ENCODE assay signal across 10 cellular contexts in genomic region chr1:38000233-38000528, GRCh38. TPM values are rescaled to one million over a fixed set of nuclear protein-coding genes. Genes with fewer than 3 reads are reported as not detected.
A peak's percentile ranks its signal among the peaks of the same experiment; 100 is the strongest.
DNase-seq lines count a peak whose midpoint lies in the region; ATAC-seq, FAIRE-seq and TF ChIP-seq lines count a peak whose summit lies in the region.
"Had no signal": no experiment of that assay in that cellular context is flagged by ENCODE, and none has a peak within 500 bp of the region (broad histone marks: within the 10 kb centered on the region; RNA-seq: fewer than 3 reads in every experiment).

No MANE protein-coding gene starts in this region.

- TF ChIP-seq POLR2A in H1 (IDR thresholded peaks at IDR 0.05; ENCODE audit: control extremely low read depth in 1 of 2, low read depth in 2 of 2, low read length in 2 of 2) (no peak), H54 (IDR thresholded peaks at IDR 0.05; ENCODE audit: low read depth, low read length) (no peak)

- peak overlapping the region; percentile 97; the same call in 1 of the 2 replicates for H2BK15ac ChIP-seq in H1 (ENCODE audit: low read length)

- WGBS in H1 (ENCODE audit: extremely low coverage in 1 of 2, insufficient coverage in 1 of 2, insufficient read length in 1 of 2, insufficient replicate concordance in 2 of 2, low coverage in 1 of 2, low lambda C conversion rate in 2 of 2, missing lambda C conversion rate in 1 of 2), 2 experiments: 67% methylated on average over 2 of the region's 2 CpGs; no CpG with 5 or more reads in 1 of the 2 experiments

- H3K79me1 ChIP-seq in H1 (ENCODE audit: low read depth, low read length): peaks cover 4% of the 10 kb centered on the region; the same call in 1 of the 2 replicates

- peaks cover 0 to 21% of the 10 kb centered on the region in 2 experiments; a peak in 3 of 4 replicates for H3K79me2 ChIP-seq in H1 (ENCODE audit: control insufficient read depth in 1 of 2, insufficient read depth in 2 of 2, low read length in 2 of 2)

- peaks cover 77% of the 10 kb centered on the region for H3K4me1 Mint-ChIP-seq in nephron progenitor cell
- peaks cover 18% of the 10 kb centered on the region for H3K4me1 Mint-ChIP-seq in stimulated activated memory B cell treated with anti-CD40 and anti-IgM and Interleukin-4, amounts not matched to agents 10 μg/mL and 1 μg/mL and 100 μg/mL, for 72 hours

- no peak overlapping the region for H2AFZ ChIP-seq in H1 (ENCODE audit: low read length)

- POLR2A ChIA-PET in H1 (lab: Charles Lee; ENCODE audit: partially characterized antibody): interaction anchor here (1.0 to 5.6 kb wide), 6 partner anchors 8 to 143 kb away, joined by 3 to 31 read pairs (median 8); partner anchors contain the start of genes SF3A3 and UTP11

- no peaks in the 10 kb centered on the region for H3K9me3 Mint-ChIP-seq in nephron progenitor cell
- H3K9me3 Mint-ChIP-seq in stimulated activated memory B cell treated with anti-CD40 and anti-IgM and Interleukin-4, amounts not matched to agents 10 μg/mL and 1 μg/mL and 100 μg/mL, for 72 hours: no peaks in the 10 kb centered on the region

- H3K56ac ChIP-seq in H1 (replicated peaks; ENCODE audit: insufficient read length, low read depth, low read length): peak overlapping the region; percentile 8

- TF ChIP-seq RAD21 in H1 (IDR thresholded peaks at IDR 0.05 in 1 of 2, conservative IDR thresholded peaks at IDR 0.05 in 1 of 2; ENCODE audit: low read depth in 2 of 2, low read length in 2 of 2): no peak

- peak overlapping the region; percentile 83 for H2BK20ac ChIP-seq in H1 (ENCODE audit: low read length)

- DNase-seq in right atrium auricular region (ENCODE audit: low spot score): no peak
- no peak for DNase-seq in Right ventricle myocardium superior
- no peak for DNase-seq in H1 (ENCODE audit: low read depth in 1 of 2, low spot score in 2 of 2)
- no peak for DNase-seq in nephron progenitor cell
- DNase-seq in DMS53 (lab: John Stamatoyannopoulos, UW): no peak
- no peak for DNase-seq in H54 (ENCODE audit: insufficient read length, low spot score)
- DNase-seq: stimulated activated CD4-positive, alpha-beta T cell treated with anti-CD3 and anti-CD28 coated beads, Interleukin-12 subunit alpha, Interleukin-12 subunit beta, amount 100 ng/mL, for 4 hours had no signal

- ATAC-seq in Right ventricle myocardium superior (ENCODE audit: poor library complexity) (no peak), HG03196 (IDR thresholded peaks at IDR 0.05; ENCODE audit: unreplicated experiment) (no peak)
- ATAC-seq in stimulated activated memory B cell treated with anti-CD40 and anti-IgM and Interleukin-4, amounts not matched to agents 10 μg/mL and 1 μg/mL and 100 μg/mL, for 72 hours: no peak

- H3K27ac ChIP-seq in right atrium auricular region: peak overlapping the region; percentile 81 to 88
- H3K27ac ChIP-seq in H1 (ENCODE audit: low read depth, low read length): peak overlapping the region; percentile 37

- no peak overlapping the region for H3K23ac ChIP-seq in H1 (ENCODE audit: insufficient read length)

- peaks cover 20% of the 10 kb centered on the region for H3K36me3 Mint-ChIP-seq in nephron progenitor cell (ENCODE audit: low read depth)
- no peaks in the 10 kb centered on the region for H3K36me3 Mint-ChIP-seq in stimulated activated memory B cell treated with anti-CD40 and anti-IgM and Interleukin-4, amounts not matched to agents 10 μg/mL and 1 μg/mL and 100 μg/mL, for 72 hours

- CTCF ChIA-PET in H1 (lab: Charles Lee; ENCODE audit: partially characterized antibody): interaction anchor here (1.4 to 14.7 kb wide), 3 partner anchors 10 to 28 kb away, joined by 3 to 211 read pairs (median 24); partner anchors contain the start of genes SF3A3 and UTP11

- peak overlapping the region; percentile 92 for H4K91ac ChIP-seq in H1 (replicated peaks; ENCODE audit: insufficient read length, low read length)

- H3K9ac ChIP-seq in H1 (replicated peaks in 1 of 4; ENCODE audit: extremely low read depth in 1 of 4, low read depth in 3 of 4, low read length in 3 of 4): peak overlapping the region in 2 of 4 experiments; percentile 24 to 25; a peak in 2 of 7 replicates

- H3K4me3 ChIP-seq in right atrium auricular region (peak overlapping the region in 1 of 2 donors; percentile 5), H1 (ENCODE audit: extremely low read depth in 1 of 4, insufficient read depth in 2 of 4, low read depth in 3 of 4, low read length in 4 of 4) (0 out of 8 replicates have a peak overlapping the region, but pooled peaks of 1 of the 4 experiments have one; percentile 3)

- peaks cover 7% of the 10 kb centered on the region for H3K27me3 Mint-ChIP-seq in nephron progenitor cell (ENCODE audit: low read depth, poor library complexity)
- H3K27me3 Mint-ChIP-seq in stimulated activated memory B cell treated with anti-CD40 and anti-IgM and Interleukin-4, amounts not matched to agents 10 μg/mL and 1 μg/mL and 100 μg/mL, for 72 hours: peaks cover 19% of the 10 kb centered on the region

- TF ChIP-seq EP300 in H1 (IDR thresholded peaks at IDR 0.05; ENCODE audit: borderline replicate concordance in 1 of 2, low read depth in 2 of 2, low read length in 2 of 2): no peak

- no peaks in the 10 kb centered on the region for H3K27me3 ChIP-seq in right atrium auricular region
- peaks cover 0 to 3% (median 1%) of the 10 kb centered on the region in 4 experiments; a peak in 2 of 7 replicates for H3K27me3 ChIP-seq in H1 (replicated peaks in 1 of 4; ENCODE audit: control insufficient read depth in 3 of 4, extremely low read depth in 1 of 4, insufficient read depth in 3 of 4, low read length in 3 of 4)

- H2BK12ac ChIP-seq in H1 (ENCODE audit: low read depth, low read length): peak overlapping the region; percentile 86

- peaks cover 0 to 89% of the 10 kb centered on the region in 2 donors for H3K4me1 ChIP-seq in right atrium auricular region
- peaks cover 11 to 47% (median 40%) of the 10 kb centered on the region in 4 experiments for H3K4me1 ChIP-seq in H1 (replicated peaks in 1 of 4; ENCODE audit: control insufficient read depth in 3 of 4, insufficient read depth in 4 of 4, low read length in 3 of 4)

- intact Hi-C loops in Right ventricle myocardium superior (cut with DNase I): no loop called here

- no peaks in the 10 kb centered on the region for H4K20me1 ChIP-seq in H1 (replicated peaks in 1 of 2; ENCODE audit: control insufficient read depth in 1 of 2, insufficient read depth in 2 of 2, low read length in 2 of 2)

- no peak overlapping the region for H2BK120ac ChIP-seq in H1 (replicated peaks; ENCODE audit: low read depth, low read length)

- peak overlapping the region; percentile 36 to 40 for H3K4me2 ChIP-seq in H1 (ENCODE audit: insufficient read depth in 1 of 2, low read depth in 2 of 2, low read length in 2 of 2)

- H3K4me3 Mint-ChIP-seq in nephron progenitor cell: peak overlapping the region; percentile 70
- H3K4me3 Mint-ChIP-seq in stimulated activated memory B cell treated with anti-CD40 and anti-IgM and Interleukin-4, amounts not matched to agents 10 μg/mL and 1 μg/mL and 100 μg/mL, for 72 hours: no peak overlapping the region

- H3K23me2 ChIP-seq in H1 (ENCODE audit: low read depth, low read length): peaks cover 9% of the 10 kb centered on the region

- H2AK5ac ChIP-seq in H1 (ENCODE audit: low read depth, low read length): peak overlapping the region; percentile 88; the same call in 1 of the 2 replicates

- peak overlapping the region; percentile 51; the same call in 1 of the 2 replicates for H4K8ac ChIP-seq in H1 (ENCODE audit: extremely low read depth, insufficient read depth, low read length)

- H3K14ac ChIP-seq in H1 (ENCODE audit: insufficient read length): no peak overlapping the region

- FAIRE-seq in H1 (lab: Jason Lieb, UNC) (no peak), H54 (lab: Jason Lieb, UNC) (no peak)

- H3K36me3 ChIP-seq in right atrium auricular region: peaks cover 7% of the 10 kb centered on the region
- H3K36me3 ChIP-seq in H1 (ENCODE audit: control insufficient read depth in 2 of 4, insufficient read depth in 4 of 4, low read length in 3 of 4): peaks cover 0 to 17% (median 5%) of the 10 kb centered on the region in 4 experiments; a peak in 5 of 8 replicates

- peak overlapping the region; percentile 100 for H3K27ac Mint-ChIP-seq in nephron progenitor cell
- H3K27ac Mint-ChIP-seq in stimulated activated memory B cell treated with anti-CD40 and anti-IgM and Interleukin-4, amounts not matched to agents 10 μg/mL and 1 μg/mL and 100 μg/mL, for 72 hours: no peak overlapping the region

- peak overlapping the region; percentile 72; the same call in 1 of the 2 replicates for H3K18ac ChIP-seq in H1 (ENCODE audit: extremely low read depth, low read length)

- H4K5ac ChIP-seq in H1 (ENCODE audit: insufficient read length, low read depth, low read length): peak overlapping the region; percentile 65

- TF ChIP-seq CTCF in right atrium auricular region (IDR thresholded peaks at IDR 0.05) (no peak), H1 (IDR thresholded peaks at IDR 0.05; ENCODE audit: control extremely low read depth in 1 of 3, insufficient read depth in 1 of 3, low read depth in 1 of 3, low read length in 3 of 3) (no peak), nephron progenitor cell (IDR thresholded peaks at IDR 0.05) (no peak)

- no peaks in the 10 kb centered on the region for H3K9me3 ChIP-seq in right atrium auricular region
- H3K9me3 ChIP-seq in H1 (ENCODE audit: insufficient read depth in 2 of 2, low read depth in 1 of 2, low read length in 1 of 2): no peaks in the 10 kb centered on the region

- H3K4ac ChIP-seq in H1 (replicated peaks; ENCODE audit: insufficient read length, low read depth, low read length): peak overlapping the region; percentile 19

- H2BK5ac ChIP-seq in H1 (ENCODE audit: low read depth, low read length): peak overlapping the region; percentile 94

RNA-seq across cellular contexts. Expression of gene FHL3, which starts 5.1 kb away (rescaled TPM):
- 10 to 100 TPM in 1 of 2 donors, 1 to 10 TPM in 1; 8.0 to 16.0 TPM for total RNA-seq in right atrium auricular region
- total RNA-seq in Right ventricle myocardium superior: 25.4 TPM
- total RNA-seq in H1 (2021; fragmentation: NEBNext Ultra II Directional; extraction: Animal tissue kit (Norgen Biotek cat#: 25700)): 35.6 and 35.8 TPM in 2 replicates
- polyA plus RNA-seq in H1 (2011; rRNA removed): 14.3 and 22.8 TPM in 2 replicates
- polyA plus RNA-seq in H1 (2011; cell fraction: cytosol; rRNA removed): 12.5 TPM
- 20.9 TPM for polyA plus RNA-seq in H1 (2011; cell fraction: nucleus; rRNA removed)
- 21.0 to 35.7 TPM (median 34.1 TPM) in 4 replicates for polyA plus RNA-seq in H1 (2012, experiment 1 of 2)
- 51.4 TPM for polyA plus RNA-seq in H1 (2012, experiment 2 of 2)
- polyA plus RNA-seq in H1 (2013, experiment 1 of 2): 32.0 TPM
- 33.4 TPM for polyA plus RNA-seq in H1 (2013, experiment 2 of 2)
- polyA minus RNA-seq in H1 (2011; rRNA and poly(A)+ RNA removed): 9.7 and 19.7 TPM in 2 replicates
- polyA minus RNA-seq in H1 (2011; cell fraction: cytosol; rRNA and poly(A)+ RNA removed): 13.7 TPM
- 22.4 TPM for polyA minus RNA-seq in H1 (2011; cell fraction: nucleus; rRNA and poly(A)+ RNA removed)

RNA-seq across cellular contexts. Expression of gene SF3A3, which starts 10.4 kb away (rescaled TPM):
- total RNA-seq in right atrium auricular region (10 to 100 TPM; 20.4 to 22.1 TPM), Right ventricle myocardium superior (23.5 TPM)
- 137 and 145 TPM in 2 replicates for total RNA-seq in H1 (2021; fragmentation: NEBNext Ultra II Directional; extraction: Animal tissue kit (Norgen Biotek cat#: 25700))
- 25.0 and 40.5 TPM in 2 replicates for polyA plus RNA-seq in H1 (2011; rRNA removed)
- polyA plus RNA-seq in H1 (2011; cell fraction: cytosol; rRNA removed): 54.6 TPM
- polyA plus RNA-seq in H1 (2011; cell fraction: nucleus; rRNA removed): 20.8 TPM
- polyA plus RNA-seq in H1 (2012, experiment 1 of 2): 97.7 to 172 TPM (median 128 TPM) in 4 replicates
- polyA plus RNA-seq in H1 (2012, experiment 2 of 2): 12.6 TPM
- polyA plus RNA-seq in H1 (2013, experiment 1 of 2): 74.6 TPM
- polyA plus RNA-seq in H1 (2013, experiment 2 of 2): 76.3 TPM
- 45.9 and 65.0 TPM in 2 replicates for polyA minus RNA-seq in H1 (2011; rRNA and poly(A)+ RNA removed)
- polyA minus RNA-seq in H1 (2011; cell fraction: cytosol; rRNA and poly(A)+ RNA removed): 88.7 TPM
- 39.5 TPM for polyA minus RNA-seq in H1 (2011; cell fraction: nucleus; rRNA and poly(A)+ RNA removed)

RNA-seq across cellular contexts. Expression of gene UTP11, which starts 12.4 kb away (rescaled TPM):
- total RNA-seq in right atrium auricular region (10 to 100 TPM; 29.2 to 53.7 TPM), Right ventricle myocardium superior (46.5 TPM)
- 56.4 and 60.5 TPM in 2 replicates for total RNA-seq in H1 (2021; fragmentation: NEBNext Ultra II Directional; extraction: Animal tissue kit (Norgen Biotek cat#: 25700))
- polyA plus RNA-seq in H1 (2011; rRNA removed): 18.2 and 19.5 TPM in 2 replicates
- 28.8 TPM for polyA plus RNA-seq in H1 (2011; cell fraction: cytosol; rRNA removed)
- polyA plus RNA-seq in H1 (2011; cell fraction: nucleus; rRNA removed): 7.3 TPM
- polyA plus RNA-seq in H1 (2012, experiment 1 of 2): 22.7 to 38.5 TPM (median 29.0 TPM) in 4 replicates
- polyA plus RNA-seq in H1 (2012, experiment 2 of 2): 11.9 TPM
- 54.9 TPM for polyA plus RNA-seq in H1 (2013, experiment 1 of 2)
- polyA plus RNA-seq in H1 (2013, experiment 2 of 2): 52.3 TPM
- polyA minus RNA-seq in H1 (2011; rRNA and poly(A)+ RNA removed): 10.0 and 10.4 TPM in 2 replicates
- 18.9 TPM for polyA minus RNA-seq in H1 (2011; cell fraction: cytosol; rRNA and poly(A)+ RNA removed)
- 18.2 TPM for polyA minus RNA-seq in H1 (2011; cell fraction: nucleus; rRNA and poly(A)+ RNA removed)

RNA-seq across cellular contexts. Expression of gene POU3F1, which starts 46.4 kb away (rescaled TPM):
- total RNA-seq in right atrium auricular region (not detected), Right ventricle myocardium superior (0.16 TPM)
- total RNA-seq in H1 (2021; fragmentation: NEBNext Ultra II Directional; extraction: Animal tissue kit (Norgen Biotek cat#: 25700)): 10.8 and 11.6 TPM in 2 replicates
- 4.2 and 7.1 TPM in 2 replicates for polyA plus RNA-seq in H1 (2011; rRNA removed)
- polyA plus RNA-seq in H1 (2011; cell fraction: cytosol; rRNA removed): 3.5 TPM
- 4.9 TPM for polyA plus RNA-seq in H1 (2011; cell fraction: nucleus; rRNA removed)
- 4.0 to 6.8 TPM (median 6.4 TPM) in 4 replicates for polyA plus RNA-seq in H1 (2012, experiment 1 of 2)
- 4.1 TPM for polyA plus RNA-seq in H1 (2012, experiment 2 of 2)
- polyA plus RNA-seq in H1 (2013, experiment 1 of 2): 15.0 TPM
- polyA plus RNA-seq in H1 (2013, experiment 2 of 2): 15.5 TPM
- polyA minus RNA-seq in H1 (2011; rRNA and poly(A)+ RNA removed): 0.95 and 1.5 TPM in 2 replicates
- polyA minus RNA-seq in H1 (2011; cell fraction: cytosol; rRNA and poly(A)+ RNA removed): 6.5 TPM
- 7.7 TPM for polyA minus RNA-seq in H1 (2011; cell fraction: nucleus; rRNA and poly(A)+ RNA removed)
- total RNA-seq: cerebellum had no signal

RNA-seq across cellular contexts. Expression of gene INPP5B, which starts 53.3 kb away (rescaled TPM):
- total RNA-seq in right atrium auricular region: 10 to 100 TPM; 13.2 to 16.7 TPM
- total RNA-seq in Right ventricle myocardium superior: 8.7 TPM
- total RNA-seq in H1 (2021; fragmentation: NEBNext Ultra II Directional; extraction: Animal tissue kit (Norgen Biotek cat#: 25700)): 23.7 and 25.1 TPM in 2 replicates
- 13.5 and 14.0 TPM in 2 replicates for polyA plus RNA-seq in H1 (2011; rRNA removed)
- polyA plus RNA-seq in H1 (2011; cell fraction: cytosol; rRNA removed): 15.1 TPM
- polyA plus RNA-seq in H1 (2011; cell fraction: nucleus; rRNA removed): 17.9 TPM
- 14.1 to 19.8 TPM (median 17.0 TPM) in 4 replicates for polyA plus RNA-seq in H1 (2012, experiment 1 of 2)
- 4.7 TPM for polyA plus RNA-seq in H1 (2012, experiment 2 of 2)
- polyA plus RNA-seq in H1 (2013, experiment 1 of 2): 10.7 TPM
- 9.8 TPM for polyA plus RNA-seq in H1 (2013, experiment 2 of 2)
- 25.9 and 27.0 TPM in 2 replicates for polyA minus RNA-seq in H1 (2011; rRNA and poly(A)+ RNA removed)
- 13.6 TPM for polyA minus RNA-seq in H1 (2011; cell fraction: cytosol; rRNA and poly(A)+ RNA removed)
- polyA minus RNA-seq in H1 (2011; cell fraction: nucleus; rRNA and poly(A)+ RNA removed): 26.5 TPM
